ENCODE assay signal across 1 cellular context in the genomic region with DNA sequence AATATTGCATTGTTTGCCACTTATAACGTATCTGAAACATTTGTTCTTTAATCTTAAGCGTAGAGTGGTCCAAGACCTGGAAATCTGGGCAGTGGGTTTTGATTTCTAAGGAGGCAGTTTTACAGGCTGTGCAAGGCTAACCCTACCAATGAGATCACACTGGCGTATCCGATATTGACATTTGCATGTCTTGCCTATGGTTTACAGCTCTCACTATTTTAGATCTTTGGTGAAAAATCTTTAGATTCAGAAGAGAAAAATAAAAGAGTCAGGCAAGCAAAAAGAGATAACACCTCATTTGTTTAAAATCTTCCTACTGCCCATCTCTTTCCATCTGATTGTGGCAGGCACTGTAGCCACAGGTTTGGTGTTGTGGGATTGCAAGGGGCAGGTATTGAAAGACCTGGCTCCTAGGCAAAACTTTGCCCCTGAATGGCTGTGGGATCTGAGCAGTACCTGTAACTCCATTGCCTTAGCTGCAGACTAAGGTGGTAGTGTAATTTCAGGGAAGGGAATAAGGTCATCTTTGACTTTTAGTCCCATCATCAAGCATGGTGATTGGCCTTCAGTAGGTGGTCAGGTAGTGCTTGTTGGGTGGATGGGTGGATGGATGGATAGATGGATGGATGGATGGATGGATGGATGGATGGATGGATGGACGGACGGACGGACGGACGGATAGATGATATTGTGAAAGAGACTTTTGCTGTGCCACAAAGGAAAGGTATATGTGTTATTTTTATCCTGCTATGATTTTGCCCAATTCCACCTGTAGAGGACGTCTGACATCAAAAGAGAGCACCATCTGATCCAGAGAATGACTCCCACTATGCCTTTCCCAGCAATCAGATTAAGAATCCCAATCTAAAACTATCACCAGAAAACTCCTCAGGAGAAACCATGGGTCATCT.
TF ChIP-seq lines count a peak whose summit lies in the region.

No MANE protein-coding gene starts in this region.

TF ChIP-seq in GM23338, 12 proteins besides CTCF, POLR2A, EP300 and RAD21 (continued from another document):
- TF ChIP-seq, protein P1, sequence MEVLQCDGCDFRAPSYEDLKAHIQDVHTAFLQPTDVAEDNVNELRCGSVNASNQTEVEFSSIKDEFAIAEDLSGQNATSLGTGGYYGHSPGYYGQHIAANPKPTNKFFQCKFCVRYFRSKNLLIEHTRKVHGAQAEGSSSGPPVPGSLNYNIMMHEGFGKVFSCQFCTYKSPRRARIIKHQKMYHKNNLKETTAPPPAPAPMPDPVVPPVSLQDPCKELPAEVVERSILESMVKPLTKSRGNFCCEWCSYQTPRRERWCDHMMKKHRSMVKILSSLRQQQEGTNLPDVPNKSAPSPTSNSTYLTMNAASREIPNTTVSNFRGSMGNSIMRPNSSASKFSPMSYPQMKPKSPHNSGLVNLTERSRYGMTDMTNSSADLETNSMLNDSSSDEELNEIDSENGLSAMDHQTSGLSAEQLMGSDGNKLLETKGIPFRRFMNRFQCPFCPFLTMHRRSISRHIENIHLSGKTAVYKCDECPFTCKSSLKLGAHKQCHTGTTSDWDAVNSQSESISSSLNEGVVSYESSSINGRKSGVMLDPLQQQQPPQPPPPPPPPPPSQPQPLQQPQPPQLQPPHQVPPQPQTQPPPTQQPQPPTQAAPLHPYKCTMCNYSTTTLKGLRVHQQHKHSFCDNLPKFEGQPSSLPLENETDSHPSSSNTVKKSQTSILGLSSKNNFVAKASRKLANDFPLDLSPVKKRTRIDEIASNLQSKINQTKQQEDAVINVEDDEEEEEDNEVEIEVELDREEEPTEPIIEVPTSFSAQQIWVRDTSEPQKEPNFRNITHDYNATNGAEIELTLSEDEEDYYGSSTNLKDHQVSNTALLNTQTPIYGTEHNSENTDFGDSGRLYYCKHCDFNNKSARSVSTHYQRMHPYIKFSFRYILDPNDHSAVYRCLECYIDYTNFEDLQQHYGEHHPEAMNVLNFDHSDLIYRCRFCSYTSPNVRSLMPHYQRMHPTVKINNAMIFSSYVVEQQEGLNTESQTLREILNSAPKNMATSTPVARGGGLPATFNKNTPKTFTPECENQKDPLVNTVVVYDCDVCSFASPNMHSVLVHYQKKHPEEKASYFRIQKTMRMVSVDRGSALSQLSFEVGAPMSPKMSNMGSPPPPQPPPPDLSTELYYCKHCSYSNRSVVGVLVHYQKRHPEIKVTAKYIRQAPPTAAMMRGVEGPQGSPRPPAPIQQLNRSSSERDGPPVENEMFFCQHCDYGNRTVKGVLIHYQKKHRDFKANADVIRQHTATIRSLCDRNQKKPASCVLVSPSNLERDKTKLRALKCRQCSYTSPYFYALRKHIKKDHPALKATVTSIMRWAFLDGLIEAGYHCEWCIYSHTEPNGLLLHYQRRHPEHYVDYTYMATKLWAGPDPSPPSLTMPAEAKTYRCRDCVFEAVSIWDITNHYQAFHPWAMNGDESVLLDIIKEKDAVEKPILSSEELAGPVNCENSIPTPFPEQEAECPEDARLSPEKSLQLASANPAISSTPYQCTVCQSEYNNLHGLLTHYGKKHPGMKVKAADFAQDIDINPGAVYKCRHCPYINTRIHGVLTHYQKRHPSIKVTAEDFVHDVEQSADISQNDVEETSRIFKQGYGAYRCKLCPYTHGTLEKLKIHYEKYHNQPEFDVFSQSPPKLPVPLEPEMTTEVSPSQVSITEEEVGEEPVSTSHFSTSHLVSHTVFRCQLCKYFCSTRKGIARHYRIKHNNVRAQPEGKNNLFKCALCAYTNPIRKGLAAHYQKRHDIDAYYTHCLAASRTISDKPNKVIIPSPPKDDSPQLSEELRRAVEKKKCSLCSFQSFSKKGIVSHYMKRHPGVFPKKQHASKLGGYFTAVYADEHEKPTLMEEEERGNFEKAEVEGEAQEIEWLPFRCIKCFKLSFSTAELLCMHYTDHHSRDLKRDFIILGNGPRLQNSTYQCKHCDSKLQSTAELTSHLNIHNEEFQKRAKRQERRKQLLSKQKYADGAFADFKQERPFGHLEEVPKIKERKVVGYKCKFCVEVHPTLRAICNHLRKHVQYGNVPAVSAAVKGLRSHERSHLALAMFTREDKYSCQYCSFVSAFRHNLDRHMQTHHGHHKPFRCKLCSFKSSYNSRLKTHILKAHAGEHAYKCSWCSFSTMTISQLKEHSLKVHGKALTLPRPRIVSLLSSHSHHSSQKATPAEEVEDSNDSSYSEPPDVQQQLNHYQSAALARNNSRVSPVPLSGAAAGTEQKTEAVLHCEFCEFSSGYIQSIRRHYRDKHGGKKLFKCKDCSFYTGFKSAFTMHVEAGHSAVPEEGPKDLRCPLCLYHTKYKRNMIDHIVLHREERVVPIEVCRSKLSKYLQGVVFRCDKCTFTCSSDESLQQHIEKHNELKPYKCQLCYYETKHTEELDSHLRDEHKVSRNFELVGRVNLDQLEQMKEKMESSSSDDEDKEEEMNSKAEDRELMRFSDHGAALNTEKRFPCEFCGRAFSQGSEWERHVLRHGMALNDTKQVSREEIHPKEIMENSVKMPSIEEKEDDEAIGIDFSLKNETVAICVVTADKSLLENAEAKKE (CRISPR knock-in tag; IDR thresholded peaks at IDR 0.05) = no peak
- TF ChIP-seq EZH2phosphoT487 (IDR thresholded peaks at IDR 0.05; ENCODE audit: unreplicated experiment) (no peak), JUNB (IDR thresholded peaks at IDR 0.05; ENCODE audit: unreplicated experiment) (no peak)
TF ChIP-seq in GM23338: peak in this region for 0.
